27 cellular contexts compared by ENCODE assay signal in genomic region chr2:1305357-1305756, GRCh38.
DNase-seq lines count a peak whose midpoint lies in the region; ATAC-seq, FAIRE-seq and TF ChIP-seq lines count a peak whose summit lies in the region.
"Had no signal": no experiment of that assay in that cellular context is flagged by ENCODE, and none has a peak within 500 bp of the region (broad histone marks: within the 10 kb centered on the region; RNA-seq: fewer than 3 reads in every experiment).

No MANE protein-coding gene starts in this region.

- no peak overlapping the region for H3K4me3 Mint-ChIP-seq in neural progenitor cell
- H3K4me3 Mint-ChIP-seq: CD14-positive monocyte; CD4-positive, alpha-beta memory T cell; CD8-positive, alpha-beta memory T cell had no signal

- H3K4me1 ChIP-seq in neural progenitor cell = peaks cover 11% of the 10 kb centered on the region
- peaks cover 0 to 8% (median 0%) of the 10 kb centered on the region in 3 donors for H3K4me1 ChIP-seq in pancreas
- H3K4me1 ChIP-seq: BE2C, BLaER1 had no signal

- H3K79me2 ChIP-seq in neural progenitor cell (ENCODE audit: low read depth) = no peaks in the 10 kb centered on the region

- H3F3A ChIP-seq in neural progenitor cell (ENCODE audit: low read depth) = no peaks in the 10 kb centered on the region

- H3K9me3 ChIP-seq in neural progenitor cell (ENCODE audit: low read depth) = no peaks in the 10 kb centered on the region
- H3K9me3 ChIP-seq in pancreas = no peaks in the 10 kb centered on the region
- H3K9me3 ChIP-seq: BE2C, BLaER1 had no signal

- DNase-seq in NCI-H82 (lab: John Stamatoyannopoulos, UW) = peak; percentile 79
- no peak for DNase-seq in NCI-H82 treated with DMSO at 0.1 percent for 48 hours (lab: John Stamatoyannopoulos, UW; ENCODE audit: unreplicated experiment)
- DNase-seq in neural progenitor cell (ENCODE audit: low spot score) = no peak
- DNase-seq in pancreas = no peak
- DNase-seq in foreskin melanocyte = no peak
- DNase-seq in NCI-H1092 (lab: John Stamatoyannopoulos, UW) = no peak
- DNase-seq: 8988T; ACHN; BE2C; C1 segment of cervical spinal cord; CD4-positive, alpha-beta memory T cell; CD4-positive, CD25-positive, alpha-beta regulatory T cell; CD8-positive, alpha-beta memory T cell; COR-L47; DMS 273 treated with DMSO at 0.1 percent for 48 hours; DMS153; DMS53; DMS79; DND-41; EL; GDM1 had no signal

- H3K4me3 ChIP-seq in neural progenitor cell (no peak overlapping the region), pancreas (no peak overlapping the region)
- H3K4me3 ChIP-seq: BLaER1, GM12878 had no signal

- peaks cover 20% of the 10 kb centered on the region for H3K4me1 Mint-ChIP-seq in neural progenitor cell
- H3K4me1 Mint-ChIP-seq: CD8-positive, alpha-beta memory T cell had no signal

- no peak for FAIRE-seq in pancreas (lab: Jason Lieb, UNC)
- FAIRE-seq: A204.1, GM12878, GM12892, GM18507 had no signal

- H3K27me3 Mint-ChIP-seq in neural progenitor cell (ENCODE audit: insufficient read depth, low read depth) = peaks cover 11% of the 10 kb centered on the region
- H3K27me3 Mint-ChIP-seq: CD4-positive, alpha-beta memory T cell; CD4-positive, CD25-positive, alpha-beta regulatory T cell; CD8-positive, alpha-beta memory T cell had no signal

- H3K9me3 Mint-ChIP-seq in neural progenitor cell = no peaks in the 10 kb centered on the region

- peak; percentile 30 to 85 (median 52) for ATAC-seq in pancreas
- ATAC-seq: GM12878 had no signal

- no peak overlapping the region for H3K9ac ChIP-seq in neural progenitor cell
- H3K9ac ChIP-seq: BLaER1 had no signal

- H4K20me1 ChIP-seq in neural progenitor cell (ENCODE audit: low read depth) = no peaks in the 10 kb centered on the region
- H4K20me1 ChIP-seq: BLaER1 had no signal

- no peaks in the 10 kb centered on the region for H3K36me3 ChIP-seq in neural progenitor cell
- peaks cover 0 to 15% (median 3%) of the 10 kb centered on the region in 3 donors for H3K36me3 ChIP-seq in pancreas
- H3K36me3 ChIP-seq: BE2C, BLaER1 had no signal

- peak overlapping the region; percentile 25 for H3K27ac Mint-ChIP-seq in neural progenitor cell
- H3K27ac Mint-ChIP-seq: CD14-positive monocyte; CD4-positive, alpha-beta memory T cell; CD4-positive, CD25-positive, alpha-beta regulatory T cell; CD8-positive, alpha-beta memory T cell had no signal

- no peak overlapping the region for H3K4me2 ChIP-seq in neural progenitor cell
- H3K4me2 ChIP-seq: BLaER1 had no signal

- H3K27me3 ChIP-seq in neural progenitor cell (no peaks in the 10 kb centered on the region), pancreas (no peaks in the 10 kb centered on the region)
- H3K27me3 ChIP-seq: BE2C, BLaER1 had no signal

- TF ChIP-seq CTCF in neural progenitor cell (IDR thresholded peaks at IDR 0.05) = no peak
- TF ChIP-seq CTCF in pancreas (IDR thresholded peaks at IDR 0.05) = no peak

- H3K36me3 Mint-ChIP-seq in neural progenitor cell = no peaks in the 10 kb centered on the region
- H3K36me3 Mint-ChIP-seq: CD14-positive monocyte; CD4-positive, alpha-beta memory T cell; CD4-positive, CD25-positive, alpha-beta regulatory T cell had no signal

- H3K27ac ChIP-seq in neural progenitor cell (no peak overlapping the region), pancreas (no peak overlapping the region)
- H3K27ac ChIP-seq: BLaER1 had no signal

- H2AFZ ChIP-seq in neural progenitor cell (replicated peaks) = no peak overlapping the region

- intact Hi-C loops in pancreas (cut with DNase I) = no loop called here

- WGBS in pancreas, 2 donors = 24 to 27% methylated on average over 2 of the region's 2 CpGs
